ENCODE assay signal across 39 cellular contexts in the genomic region with DNA sequence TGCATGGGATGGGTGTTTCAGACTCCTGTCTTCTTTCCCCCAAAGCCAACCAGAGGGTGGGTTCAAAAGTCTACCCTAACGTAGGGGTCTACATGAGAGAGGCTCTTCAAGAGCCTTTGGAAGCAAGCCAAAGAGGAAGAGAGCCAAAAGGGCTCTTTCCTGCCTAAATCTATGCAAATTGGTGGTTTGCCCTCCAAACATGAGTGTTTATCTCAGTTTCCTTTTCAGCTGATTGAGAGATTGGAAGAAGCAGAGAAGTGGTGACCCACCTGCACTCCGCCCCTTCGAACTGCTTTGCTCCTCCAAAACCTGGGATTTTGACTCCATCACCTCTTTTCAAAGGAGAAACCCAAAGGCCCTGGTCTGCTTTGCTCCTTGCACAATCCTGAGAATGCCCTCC.
"Had no signal": no experiment of that assay in that cellular context is flagged by ENCODE, and none has a peak within 500 bp of the region (broad histone marks: within the 10 kb centered on the region; RNA-seq: fewer than 3 reads in every experiment).

No MANE protein-coding gene starts in this region.

- H3K36me3 Mint-ChIP-seq: activated naive CD8-positive, alpha-beta T cell treated with anti-CD3 and anti-CD28 coated beads for 36 hours had no signal

- H3K4me1 ChIP-seq: adrenal gland, ascending aorta, breast epithelium had no signal

- H3K4me3 Mint-ChIP-seq: activated CD4-positive, alpha-beta memory T cell treated with anti-CD3 and anti-CD28 coated beads, Interleukin-2, amount 10 ng/mL, durations not matched to agents 7 days and 5 days; activated CD4-positive, alpha-beta T cell treated with anti-CD3 and anti-CD28 coated beads for 36 hours; activated CD4-positive, alpha-beta T cell treated with anti-CD3 and anti-CD28 coated beads, Interleukin-2, amount 10 ng/mL, durations not matched to agents 7 days and 5 days; activated CD8-positive, alpha-beta T cell treated with anti-CD3 and anti-CD28 coated beads, Interleukin-2, amount 10 ng/mL, durations not matched to agents 7 days and 5 days; activated naive CD4-positive, alpha-beta T cell treated with anti-CD3 and anti-CD28 coated beads for 36 hours; activated naive CD8-positive, alpha-beta T cell treated with anti-CD3 and anti-CD28 coated beads for 36 hours; activated T-cell treated with anti-CD3 and anti-CD28 coated beads, Interleukin-2, amount 50 U/mL, for 4 hours; activated T-cell treated with anti-CD3 and anti-CD28 coated beads, Interleukin-2, amount 50 U/mL, for 72 hours; activated T-helper 1 cell treated with anti-CD3 and anti-CD28 coated beads, Interleukin-12 subunit alpha, Interleukin-12 subunit beta, Interleukin-2, Interleukin-4 antibody, amounts not matched to agents 30 ng/mL and 10 ng/mL and 1 ng/mL, durations not matched to agents 14 hours and 24 hours and 36 hours; activated T-helper 17 cell treated with anti-CD3 and anti-CD28 coated beads, Interleukin-2, amount 50 U/mL, for 72 hours; T-helper 1 cell treated with Interleukin-12 subunit alpha and Interleukin-12 subunit beta and Interleukin-4 antibody, amounts not matched to agents 30 μg/mL and 1 μg/mL, for 36 hours; T-helper 2 cell treated with Interferon-gamma antibody and Interleukin-4, amounts not matched to agents 5 μg/mL and 100 μg/mL, for 36 hours; WTC11 had no signal

- H3K27ac Mint-ChIP-seq: activated CD4-positive, alpha-beta memory T cell treated with anti-CD3 and anti-CD28 coated beads, Interleukin-2, amount 10 ng/mL, durations not matched to agents 7 days and 5 days; activated CD4-positive, alpha-beta T cell treated with anti-CD3 and anti-CD28 coated beads for 36 hours; activated CD4-positive, alpha-beta T cell treated with anti-CD3 and anti-CD28 coated beads, Interleukin-2, amount 10 ng/mL, durations not matched to agents 7 days and 5 days; activated CD8-positive, alpha-beta T cell treated with anti-CD3 and anti-CD28 coated beads, Interleukin-2, amount 10 ng/mL, durations not matched to agents 7 days and 5 days; activated naive CD4-positive, alpha-beta T cell treated with anti-CD3 and anti-CD28 coated beads for 36 hours; activated naive CD4-positive, alpha-beta T cell treated with anti-CD3 and anti-CD28 coated beads, Interleukin-2, amount 50 U/mL, for 72 hours; activated naive CD8-positive, alpha-beta T cell treated with anti-CD3 and anti-CD28 coated beads for 36 hours; activated T-cell treated with anti-CD3 and anti-CD28 coated beads, Interleukin-2, amount 50 U/mL, for 72 hours; activated T-helper 1 cell treated with anti-CD3 and anti-CD28 coated beads, Interleukin-12 subunit alpha, Interleukin-12 subunit beta, Interleukin-2, Interleukin-4 antibody, amounts not matched to agents 30 ng/mL and 10 ng/mL and 1 ng/mL, durations not matched to agents 14 hours and 24 hours and 36 hours; activated T-helper 17 cell treated with anti-CD3 and anti-CD28 coated beads, Interleukin-2, amount 50 U/mL, for 72 hours; T-helper 1 cell treated with Interleukin-12 subunit alpha and Interleukin-12 subunit beta and Interleukin-4 antibody, amounts not matched to agents 30 μg/mL and 1 μg/mL, for 36 hours; T-helper 2 cell treated with Interferon-gamma antibody and Interleukin-4, amounts not matched to agents 5 μg/mL and 100 μg/mL, for 36 hours; WTC11 had no signal

- H3K27me3 Mint-ChIP-seq: activated naive CD8-positive, alpha-beta T cell treated with anti-CD3 and anti-CD28 coated beads for 36 hours had no signal

- H3K4me1 Mint-ChIP-seq: activated CD4-positive, alpha-beta T cell treated with anti-CD3 and anti-CD28 coated beads for 36 hours; activated naive CD8-positive, alpha-beta T cell treated with anti-CD3 and anti-CD28 coated beads for 36 hours; WTC11 had no signal

- FAIRE-seq: colon had no signal

- ATAC-seq: activated CD4-positive, alpha-beta T cell treated with anti-CD3 and anti-CD28 coated beads for 36 hours; activated CD4-positive, CD25-positive, alpha-beta regulatory T cell treated with anti-CD3 and anti-CD28 coated beads, Interleukin-2, amount 50 U/mL, for 24 hours; activated CD8-positive, alpha-beta T cell treated with anti-CD3 and anti-CD28 coated beads, Interleukin-2, amount 10 ng/mL, durations not matched to agents 7 days and 5 days; activated naive CD4-positive, alpha-beta T cell treated with anti-CD3 and anti-CD28 coated beads, Interleukin-2, amount 50 U/mL, for 72 hours; activated T-cell treated with anti-CD3 and anti-CD28 coated beads, Interleukin-2, amount 50 U/mL, for 4 hours; activated T-cell treated with anti-CD3 and anti-CD28 coated beads, Interleukin-2, amount 50 U/mL, for 72 hours; activated T-helper 17 cell treated with anti-CD3 and anti-CD28 coated beads, Interleukin-2, amount 50 U/mL, for 72 hours; body of pancreas; WTC11 had no signal

- DNase-seq: activated CD4-positive, alpha-beta memory T cell treated with anti-CD3 and anti-CD28 coated beads, Interleukin-2, amount 10 ng/mL, durations not matched to agents 7 days and 5 days; activated CD4-positive, alpha-beta T cell treated with anti-CD3 and anti-CD28 coated beads for 1 hour; activated CD4-positive, alpha-beta T cell treated with anti-CD3 and anti-CD28 coated beads for 36 hours; activated CD4-positive, alpha-beta T cell treated with anti-CD3 and anti-CD28 coated beads for 48 hours; activated CD4-positive, alpha-beta T cell treated with anti-CD3 and anti-CD28 coated beads, Interleukin-2, amount 10 ng/mL, durations not matched to agents 7 days and 5 days; activated CD4-positive, alpha-beta T cell treated with anti-CD3 and anti-CD28 coated beads, Interleukin-2, amount 50 U/mL, for 48 hours; activated CD4-positive, CD25-positive, alpha-beta regulatory T cell; activated CD8-positive, alpha-beta memory T cell treated with anti-CD3 and anti-CD28 coated beads, Interleukin-2, amount 50 U/mL, for 4 hours; activated CD8-positive, alpha-beta T cell treated with anti-CD3 and anti-CD28 coated beads, Interleukin-2, amount 10 ng/mL, durations not matched to agents 7 days and 5 days; activated effector memory CD4-positive, alpha-beta T cell treated with anti-CD3 and anti-CD28 coated beads, Interleukin-2, amount 50 U/mL, for 16 hours; activated gamma-delta T cell treated with Interleukin-2 at 50 U/mL for 16 hours; activated naive CD4-positive, alpha-beta T cell; activated naive CD4-positive, alpha-beta T cell treated with anti-CD3 and anti-CD28 coated beads for 36 hours; activated naive CD4-positive, alpha-beta T cell treated with anti-CD3 and anti-CD28 coated beads, Interleukin-2, amount 50 U/mL, for 16 hours; activated naive CD8-positive, alpha-beta T cell treated with anti-CD3 and anti-CD28 coated beads for 36 hours; activated T-cell treated with anti-CD3 and anti-CD28 coated beads for 4 hours; activated T-cell treated with anti-CD3 and anti-CD28 coated beads, Interleukin-2, amount 50 U/mL, for 1 hour; activated T-cell treated with anti-CD3 and anti-CD28 coated beads, Interleukin-2, amount 50 U/mL, for 4 hours; activated T-cell treated with anti-CD3 and anti-CD28 coated beads, Interleukin-2, amount 50 U/mL, for 72 hours; adrenal gland; amniotic stem cell; anterior cingulate cortex; body of pancreas; brain microvascular endothelial cell; central memory CD4-positive, alpha-beta T cell; T-helper 1 cell; T-helper 2 cell; T-helper 9 cell; WERI-Rb-1 had no signal

- H3K27me3 ChIP-seq: adrenal gland, ascending aorta, body of pancreas, brain microvascular endothelial cell, breast epithelium had no signal

- H3K9me3 ChIP-seq: ascending aorta, body of pancreas, breast epithelium had no signal

- H3K4me3 ChIP-seq: adrenal gland, ascending aorta, body of pancreas, breast epithelium had no signal

- H3K36me3 ChIP-seq: adrenal gland, ascending aorta, brain microvascular endothelial cell, breast epithelium, WERI-Rb-1 had no signal

- H3K27ac ChIP-seq: adrenal gland, ascending aorta, body of pancreas, brain microvascular endothelial cell, breast epithelium, WERI-Rb-1 had no signal
